Comparison of ENCODE assay signal across 22 cellular contexts in the genomic region with DNA sequence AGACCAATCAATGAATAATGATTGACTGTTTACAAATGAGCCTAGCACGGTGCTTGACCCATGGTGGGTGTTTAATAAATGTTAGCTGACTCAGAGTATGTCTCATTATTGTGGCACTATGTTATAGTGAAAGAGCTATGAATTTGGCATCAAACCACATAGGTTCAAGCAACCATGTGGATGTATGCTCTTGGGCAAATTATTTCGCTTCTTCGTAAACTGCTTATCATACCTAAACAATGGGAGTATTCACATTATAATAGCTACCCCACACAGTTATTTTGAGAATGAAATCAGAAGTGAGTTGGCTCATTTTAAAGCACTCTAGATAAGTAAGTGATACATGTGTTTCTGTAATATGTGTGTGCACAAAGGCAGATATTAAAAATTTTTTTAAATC.
"Had no signal": no experiment of that assay in that cellular context is flagged by ENCODE, and none has a peak within 500 bp of the region (broad histone marks: within the 10 kb centered on the region; RNA-seq: fewer than 3 reads in every experiment).

No MANE protein-coding gene starts in this region.

- DNase-seq: stimulated activated CD4-positive, alpha-beta T cell treated with anti-CD3 and anti-CD28 coated beads, Interleukin-2, amount 100 ng/mL, for 48 hours; stimulated activated CD4-positive, alpha-beta T cell treated with anti-CD3 and anti-CD28 coated beads, Interleukin-4, amount 100 ng/mL, for 1 hour; stimulated activated CD4-positive, alpha-beta T cell treated with anti-CD3 and anti-CD28 coated beads, Interleukin-4, amount 100 ng/mL, for 24 hours; stimulated activated CD4-positive, alpha-beta T cell treated with anti-CD3 and anti-CD28 coated beads, Interleukin-4, amount 100 ng/mL, for 4 hours; stimulated activated CD8-positive, alpha-beta memory T cell treated with anti-CD3 and anti-CD28 coated beads, Interleukin-4, amount 100 ng/mL, for 48 hours; stimulated activated naive B cell treated with anti-CD40 and anti-IgM and Interleukin-4, amounts not matched to agents 10 μg/mL and 1 μg/mL and 100 μg/mL, for 72 hours; stimulated activated naive CD4-positive, alpha-beta T cell; stimulated activated naive CD4-positive, alpha-beta T cell treated with Interleukin-2 at 50 U/mL for 16 hours; stimulated activated naive CD8-positive, alpha-beta T cell treated with anti-CD3 and anti-CD28 coated beads, Interleukin-15, amount 100 ng/mL, for 72 hours; stimulated activated naive CD8-positive, alpha-beta T cell treated with anti-CD3 and anti-CD28 coated beads, Interleukin-15, Interleukin-2, amounts not matched to agents 100 U/mL and 50 U/mL, for 24 hours; stomach; substantia nigra; testis; thyroid gland; tibial artery; transverse colon; trophoblast cell; upper lobe of left lung; upper lobe of right lung; uterus had no signal

- ATAC-seq: stimulated activated effector memory CD8-positive, alpha-beta T cell treated with anti-CD3 and anti-CD28 coated beads, Interleukin-12 subunit alpha, Interleukin-12 subunit beta, amount 100 ng/mL, for 72 hours; stimulated activated memory B cell treated with anti-CD40 and anti-IgM and Interleukin-4, amounts not matched to agents 10 μg/mL and 1 μg/mL and 100 μg/mL, for 72 hours; stimulated activated naive B cell treated with anti-CD40 and anti-IgM and Interleukin-4, amounts not matched to agents 10 μg/mL and 1 μg/mL and 100 μg/mL, for 72 hours; stimulated activated naive CD8-positive, alpha-beta T cell treated with anti-CD3 and anti-CD28 coated beads, Interleukin-15, amount 100 ng/mL, for 72 hours; stimulated activated naive CD8-positive, alpha-beta T cell treated with anti-CD3 and anti-CD28 coated beads, Interleukin-15, Interleukin-2, amounts not matched to agents 100 U/mL and 50 U/mL, for 24 hours; upper lobe of right lung had no signal
